18 cellular contexts compared by ENCODE assay signal in genomic region chr13:44786724-44787123, GRCh38.
"Had no signal": no experiment of that assay in that cellular context is flagged by ENCODE, and none has a peak within 500 bp of the region (broad histone marks: within the 10 kb centered on the region; RNA-seq: fewer than 3 reads in every experiment).

No MANE protein-coding gene starts in this region.

- H3K27me3 ChIP-seq: brain microvascular endothelial cell, gastrocnemius medialis, transverse colon, uterus had no signal

- H3K9me3 ChIP-seq: gastrocnemius medialis, psoas muscle, transverse colon, uterus had no signal

- ATAC-seq: activated naive CD4-positive, alpha-beta T cell treated with anti-CD3 and anti-CD28 coated beads, Interleukin-2, amount 50 U/mL, for 72 hours; gastrocnemius medialis; natural killer cell treated with Interleukin-12 subunit alpha and Interleukin-12 subunit beta and Interleukin-15 and Interleukin-18, amount 100 ng/mL, for 72 hours; psoas muscle; stimulated activated memory B cell treated with anti-CD40 and anti-IgM and Interleukin-4, amounts not matched to agents 10 μg/mL and 1 μg/mL and 100 μg/mL, for 72 hours; WTC11 had no signal

- H3K4me3 Mint-ChIP-seq: natural killer cell treated with Interleukin-12 subunit alpha and Interleukin-12 subunit beta and Interleukin-15 and Interleukin-18, amount 100 ng/mL, for 72 hours; stimulated activated memory B cell treated with anti-CD40 and anti-IgM and Interleukin-4, amounts not matched to agents 10 μg/mL and 1 μg/mL and 100 μg/mL, for 72 hours; WTC11 had no signal

- H3K27ac Mint-ChIP-seq: activated naive CD4-positive, alpha-beta T cell treated with anti-CD3 and anti-CD28 coated beads, Interleukin-2, amount 50 U/mL, for 72 hours; natural killer cell treated with Interleukin-12 subunit alpha and Interleukin-12 subunit beta and Interleukin-15 and Interleukin-18, amount 100 ng/mL, for 72 hours; stimulated activated memory B cell treated with anti-CD40 and anti-IgM and Interleukin-4, amounts not matched to agents 10 μg/mL and 1 μg/mL and 100 μg/mL, for 72 hours; WTC11 had no signal

- H3K4me1 Mint-ChIP-seq: stimulated activated memory B cell treated with anti-CD40 and anti-IgM and Interleukin-4, amounts not matched to agents 10 μg/mL and 1 μg/mL and 100 μg/mL, for 72 hours had no signal

- H3K36me3 Mint-ChIP-seq: activated naive CD4-positive, alpha-beta T cell treated with anti-CD3 and anti-CD28 coated beads, Interleukin-2, amount 50 U/mL, for 72 hours; natural killer cell treated with Interleukin-12 subunit alpha and Interleukin-12 subunit beta and Interleukin-15 and Interleukin-18, amount 100 ng/mL, for 72 hours; stimulated activated memory B cell treated with anti-CD40 and anti-IgM and Interleukin-4, amounts not matched to agents 10 μg/mL and 1 μg/mL and 100 μg/mL, for 72 hours; WTC11 had no signal

- H3K27me3 Mint-ChIP-seq: natural killer cell treated with Interleukin-12 subunit alpha and Interleukin-12 subunit beta and Interleukin-15 and Interleukin-18, amount 100 ng/mL, for 72 hours had no signal

- H3K27ac ChIP-seq: brain microvascular endothelial cell, coronary artery, gastrocnemius medialis, psoas muscle, skin epidermis, transverse colon, uterus had no signal

- H3K4me3 ChIP-seq: coronary artery, gastrocnemius medialis, psoas muscle, skin epidermis, transverse colon, uterus had no signal

- H3K36me3 ChIP-seq: brain microvascular endothelial cell, gastrocnemius medialis, transverse colon, uterus had no signal

- H3K9me3 Mint-ChIP-seq: activated naive CD4-positive, alpha-beta T cell treated with anti-CD3 and anti-CD28 coated beads, Interleukin-2, amount 50 U/mL, for 72 hours; natural killer cell treated with Interleukin-12 subunit alpha and Interleukin-12 subunit beta and Interleukin-15 and Interleukin-18, amount 100 ng/mL, for 72 hours; stimulated activated memory B cell treated with anti-CD40 and anti-IgM and Interleukin-4, amounts not matched to agents 10 μg/mL and 1 μg/mL and 100 μg/mL, for 72 hours; WTC11 had no signal

- DNase-seq: activated T-cell treated with anti-CD3 and anti-CD28 coated beads, Interleukin-2, amount 50 U/mL, for 1 hour; aorta; brain microvascular endothelial cell; cerebellar nuclear complex; gastrocnemius medialis; hippocampal formation; psoas muscle; right cardiac atrium; stimulated activated CD4-positive, alpha-beta T cell treated with anti-CD3 and anti-CD28 coated beads, Interleukin-15, amount 100 ng/mL, for 24 hours; T-helper 1 cell; transverse colon; uterus had no signal

- H3K4me1 ChIP-seq: gastrocnemius medialis, psoas muscle, transverse colon, uterus had no signal
